Comparison of ENCODE assay signal across 20 cellular contexts in genomic region chr22:35403356-35403755, GRCh38. TPM values are rescaled to one million over a fixed set of nuclear protein-coding genes. Genes with fewer than 3 reads are reported as not detected.
DNase-seq lines count a peak whose midpoint lies in the region; ATAC-seq, FAIRE-seq and TF ChIP-seq lines count a peak whose summit lies in the region.
"Had no signal": no experiment of that assay in that cellular context is flagged by ENCODE, and none has a peak within 500 bp of the region (broad histone marks: within the 10 kb centered on the region; RNA-seq: fewer than 3 reads in every experiment).

No MANE protein-coding gene starts in this region.

- TF ChIP-seq EP300 in GM12878 (IDR thresholded peaks at IDR 0.05; ENCODE audit: borderline replicate concordance in 1 of 2, control insufficient read depth in 1 of 2, low read depth in 2 of 2, low read length in 2 of 2): no peak

- H3K4me1 Mint-ChIP-seq in activated CD4-positive, alpha-beta memory T cell treated with anti-CD3 and anti-CD28 coated beads, Interleukin-2, amount 10 ng/mL, durations not matched to agents 7 days and 5 days: peaks cover 71% of the 10 kb centered on the region
- H3K4me1 Mint-ChIP-seq in activated CD4-positive, alpha-beta memory T cell treated with anti-CD3 and anti-CD28 coated beads for 36 hours (ENCODE audit: low read depth): peaks cover 32% of the 10 kb centered on the region
- H3K4me1 Mint-ChIP-seq in stimulated activated effector memory CD8-positive, alpha-beta T cell treated with anti-CD3 and anti-CD28 coated beads, Interleukin-12 subunit alpha, Interleukin-12 subunit beta, amount 100 ng/mL, for 72 hours: peaks cover 48% of the 10 kb centered on the region
- peaks cover 21% of the 10 kb centered on the region for H3K4me1 Mint-ChIP-seq in Calu3 (ENCODE audit: low read depth, unreplicated experiment)
- H3K4me1 Mint-ChIP-seq in MCF 10A (ENCODE audit: insufficient read depth, unreplicated experiment): peaks cover 13% of the 10 kb centered on the region

- H3K23ac ChIP-seq in IMR-90 (ENCODE audit: low read depth, low read length): no peak overlapping the region

- TF ChIP-seq POLR2A in IMR-90 (IDR thresholded peaks at IDR 0.05; ENCODE audit: low read depth, low read length): no peak
- TF ChIP-seq POLR2A in GM12878 (IDR thresholded peaks at IDR 0.05; ENCODE audit: low read depth, low read length): no peak

- SMC1A ChIA-PET in GM12878 (lab: Charles Lee; ENCODE audit: uncharacterized antibody, unreplicated experiment): interaction anchor here (0.8 to 8.6 kb wide), 5 partner anchors 7 to 245 kb away, joined by 3 to 79 read pairs (median 4); partner anchors contain the start of gene APOL6

- intact Hi-C loops in activated CD4-positive, alpha-beta memory T cell treated with anti-CD3 and anti-CD28 coated beads for 36 hours (cut with micrococcal nuclease): loop anchor here (10.0 kb wide), 1 partner anchor 99 kb away; no protein-coding TSS in a partner anchor
- intact Hi-C loops in IMR-90 (cut with micrococcal nuclease): no loop called here
- intact Hi-C loops in GM12878 (cut with micrococcal nuclease; ENCODE audit: unreplicated experiment): loop anchor here (5.0 kb wide), 1 partner anchor 96 kb away; no protein-coding TSS in a partner anchor
- intact Hi-C loops in Calu3 (cut with micrococcal nuclease; ENCODE audit: unreplicated experiment): no loop called here
- intact Hi-C loops in MCF 10A (cut with micrococcal nuclease): no loop called here

- H3K36me3 Mint-ChIP-seq in activated CD4-positive, alpha-beta memory T cell treated with anti-CD3 and anti-CD28 coated beads, Interleukin-2, amount 10 ng/mL, durations not matched to agents 7 days and 5 days (ENCODE audit: low read depth): peaks cover 69% of the 10 kb centered on the region
- H3K36me3 Mint-ChIP-seq in activated CD4-positive, alpha-beta memory T cell treated with anti-CD3 and anti-CD28 coated beads for 36 hours: peaks cover 77% of the 10 kb centered on the region
- H3K36me3 Mint-ChIP-seq in stimulated activated effector memory CD8-positive, alpha-beta T cell treated with anti-CD3 and anti-CD28 coated beads, Interleukin-12 subunit alpha, Interleukin-12 subunit beta, amount 100 ng/mL, for 72 hours: peaks cover 97% of the 10 kb centered on the region
- H3K36me3 Mint-ChIP-seq in Calu3 (ENCODE audit: insufficient read depth, unreplicated experiment) (peaks cover 72% of the 10 kb centered on the region), MCF 10A (ENCODE audit: insufficient read depth, unreplicated experiment) (peaks cover 54% of the 10 kb centered on the region)

- H3K4me2 ChIP-seq in IMR-90 (ENCODE audit: low read depth, low read length) (no peak overlapping the region), GM12878 (ENCODE audit: control insufficient read depth, insufficient read depth) (peak overlapping the region; percentile 6; the same call in 1 of the 2 replicates)

- H4K5ac ChIP-seq in IMR-90 (ENCODE audit: low read depth, low read length): no peak overlapping the region

- H3K9me1 ChIP-seq in IMR-90 (ENCODE audit: insufficient read depth, low read length): no peaks in the 10 kb centered on the region; the same call in 1 of the 2 replicates

- no peak overlapping the region for H3K4ac ChIP-seq in IMR-90 (ENCODE audit: low read depth, low read length)

- BruUV-seq in IMR-90 (replicated peaks; lab: Mats Ljungman, UMichigan) (no TSS peak), GM12878 (replicated peaks; lab: Mats Ljungman, UMichigan) (no TSS peak), Calu3 (replicated peaks; lab: Mats Ljungman, UMichigan) (no TSS peak), MCF 10A (replicated peaks; lab: Mats Ljungman, UMichigan) (no TSS peak)

- TF ChIP-seq RAD21 in IMR-90 (IDR thresholded peaks at IDR 0.05; ENCODE audit: low read length): no peak
- TF ChIP-seq RAD21 in GM12878 (IDR thresholded peaks at IDR 0.05; ENCODE audit: insufficient read depth, low read depth, low read length): no peak

- no peak overlapping the region for H3K4me3 ChIP-seq in IMR-90 (ENCODE audit: insufficient read depth, low read depth, low read length)
- H3K4me3 ChIP-seq in GM12878: 0 out of 2 replicates have a peak overlapping the region, but pooled peaks have one; percentile 38

- CTCF ChIA-PET in activated CD4-positive, alpha-beta memory T cell treated with anti-CD3 and anti-CD28 coated beads, Interleukin-2, amount 10 ng/mL, durations not matched to agents 7 days and 5 days (lab: Charles Lee): interaction anchor here (1.1 kb wide), 1 partner anchor 27 kb away, joined by 3 read pairs; no protein-coding TSS in a partner anchor
- CTCF ChIA-PET in activated CD4-positive, alpha-beta memory T cell treated with anti-CD3 and anti-CD28 coated beads for 36 hours (lab: Charles Lee): interaction anchor here (0.7 to 3.2 kb wide), 3 partner anchors 28 to 224 kb away, joined by 3 to 15 read pairs (median 9); no protein-coding TSS in a partner anchor
- CTCF ChIA-PET in IMR-90 (lab: Yijun Ruan, JAX): no interaction called here
- CTCF ChIA-PET in GM12878 (lab: Yijun Ruan, JAX): interaction anchor here (0.5 to 4.4 kb wide), 4 partner anchors 11 to 1051 kb away, joined by 3 to 21 read pairs (median 4); no protein-coding TSS in a partner anchor
- CTCF ChIA-PET in Calu3 (lab: Charles Lee): interaction anchor here (0.7 kb wide), 1 partner anchor 199 kb away, joined by 3 read pairs; no protein-coding TSS in a partner anchor
- CTCF ChIA-PET in MCF 10A (lab: Yijun Ruan, JAX): interaction anchor here (0.6 to 0.9 kb wide), 3 partner anchors 52 to 695 kb away, joined by 3 to 4 read pairs (median 3); no protein-coding TSS in a partner anchor

- DNase-seq in activated CD4-positive, alpha-beta memory T cell treated with anti-CD3 and anti-CD28 coated beads, Interleukin-2, amount 10 ng/mL, durations not matched to agents 7 days and 5 days: no peak
- no peak for DNase-seq in activated CD4-positive, alpha-beta memory T cell treated with anti-CD3 and anti-CD28 coated beads for 36 hours
- DNase-seq in IMR-90: no peak
- no peak for DNase-seq in GM12878 (ENCODE audit: low read depth, low spot score)
- DNase-seq in stimulated activated effector memory CD8-positive, alpha-beta T cell treated with anti-CD3 and anti-CD28 coated beads, Interleukin-12 subunit alpha, Interleukin-12 subunit beta, amount 100 ng/mL, for 72 hours (ENCODE audit: low spot score in 2 of 2): no peak
- no peak for DNase-seq in Calu3
- DNase-seq in MCF 10A (ENCODE audit: unreplicated experiment): no peak
- no peak for DNase-seq in epidermal melanocyte (ENCODE audit: insufficient read length, low spot score)
- DNase-seq: BE2C; CD8-positive, alpha-beta T cell; DMS79 treated with DMSO at 0.1 percent for 48 hours; GDM1; H7; NCI-H1417 treated with DMSO at 0.1 percent for 48 hours; NCI-H2029; NCI-H2171; NCI-H446 treated with DMSO at 0.1 percent for 48 hours had no signal

- dilution Hi-C loops in IMR-90 (cut with HindIII; ENCODE audit: low sequenced_read_pairs, unreplicated experiment): no loop called here

- no peak overlapping the region for H2AK5ac ChIP-seq in IMR-90 (ENCODE audit: low read depth, low read length)

- no peaks in the 10 kb centered on the region for H3K9me3 Mint-ChIP-seq in activated CD4-positive, alpha-beta memory T cell treated with anti-CD3 and anti-CD28 coated beads, Interleukin-2, amount 10 ng/mL, durations not matched to agents 7 days and 5 days
- H3K9me3 Mint-ChIP-seq in activated CD4-positive, alpha-beta memory T cell treated with anti-CD3 and anti-CD28 coated beads for 36 hours: no peaks in the 10 kb centered on the region
- no peaks in the 10 kb centered on the region for H3K9me3 Mint-ChIP-seq in stimulated activated effector memory CD8-positive, alpha-beta T cell treated with anti-CD3 and anti-CD28 coated beads, Interleukin-12 subunit alpha, Interleukin-12 subunit beta, amount 100 ng/mL, for 72 hours
- no peaks in the 10 kb centered on the region for H3K9me3 Mint-ChIP-seq in Calu3 (ENCODE audit: low read depth, unreplicated experiment)
- H3K9me3 Mint-ChIP-seq in MCF 10A (ENCODE audit: unreplicated experiment): no peaks in the 10 kb centered on the region
- H3K9me3 Mint-ChIP-seq: CD8-positive, alpha-beta T cell had no signal

- TF ChIP-seq CTCF in IMR-90 (conservative IDR thresholded peaks at IDR 0.05; ENCODE audit: low read depth, low read length): no peak
- TF ChIP-seq CTCF in GM12878 (IDR thresholded peaks at IDR 0.05 in 2 of 3, conservative IDR thresholded peaks at IDR 0.05 in 1 of 3; ENCODE audit: control insufficient read depth in 2 of 3, extremely low read depth in 1 of 3, insufficient read depth in 1 of 3, low read depth in 3 of 3, low read length in 3 of 3): no peak
- TF ChIP-seq CTCF in Calu3 (IDR thresholded peaks at IDR 0.05; ENCODE audit: unreplicated experiment): no peak
- TF ChIP-seq CTCF in MCF 10A (IDR thresholded peaks at IDR 0.05; ENCODE audit: unreplicated experiment): no peak

- no peak overlapping the region for H4K91ac ChIP-seq in IMR-90 (ENCODE audit: insufficient read depth, low read depth, low read length)

- no peak overlapping the region for H3K56ac ChIP-seq in IMR-90 (ENCODE audit: extremely low read depth, insufficient read depth, low read length)

- peak overlapping the region; percentile 48 for H3K27ac Mint-ChIP-seq in activated CD4-positive, alpha-beta memory T cell treated with anti-CD3 and anti-CD28 coated beads, Interleukin-2, amount 10 ng/mL, durations not matched to agents 7 days and 5 days
- no peak overlapping the region for H3K27ac Mint-ChIP-seq in activated CD4-positive, alpha-beta memory T cell treated with anti-CD3 and anti-CD28 coated beads for 36 hours
- H3K27ac Mint-ChIP-seq in stimulated activated effector memory CD8-positive, alpha-beta T cell treated with anti-CD3 and anti-CD28 coated beads, Interleukin-12 subunit alpha, Interleukin-12 subunit beta, amount 100 ng/mL, for 72 hours: peak overlapping the region; percentile 82
- H3K27ac Mint-ChIP-seq in Calu3 (ENCODE audit: unreplicated experiment): no peak overlapping the region
- no peak overlapping the region for H3K27ac Mint-ChIP-seq in MCF 10A (ENCODE audit: low read depth, unreplicated experiment)
- H3K27ac Mint-ChIP-seq: CD8-positive, alpha-beta T cell had no signal

- no peak overlapping the region for H2BK20ac ChIP-seq in IMR-90 (ENCODE audit: low read depth, low read length)

- no peak overlapping the region for H3K9ac ChIP-seq in IMR-90 (ENCODE audit: low read depth, low read length)
- H3K9ac ChIP-seq in GM12878 (ENCODE audit: control insufficient read depth, insufficient read depth, low read length): no peak overlapping the region

- no peak overlapping the region for H3K27ac ChIP-seq in IMR-90 (ENCODE audit: insufficient read depth, low read length)
- 0 out of 2 replicates have a peak overlapping the region, but pooled peaks have one; percentile 14 for H3K27ac ChIP-seq in GM12878 (ENCODE audit: control insufficient read depth, insufficient read depth)
- H3K27ac ChIP-seq: 22Rv1 had no signal

- POLR2A ChIA-PET in activated CD4-positive, alpha-beta memory T cell treated with anti-CD3 and anti-CD28 coated beads, Interleukin-2, amount 10 ng/mL, durations not matched to agents 7 days and 5 days (lab: Charles Lee): interaction anchor here (1.0 to 4.9 kb wide), 6 partner anchors 8 to 52 kb away, joined by 3 to 32 read pairs (median 4); no protein-coding TSS in a partner anchor
- POLR2A ChIA-PET in activated CD4-positive, alpha-beta memory T cell treated with anti-CD3 and anti-CD28 coated beads for 36 hours (lab: Charles Lee): interaction anchor here (1.1 to 1.3 kb wide), 2 partner anchors 17 to 73 kb away, joined by 3 read pairs; no protein-coding TSS in a partner anchor
- POLR2A ChIA-PET in IMR-90 (lab: Charles Lee; ENCODE audit: unreplicated experiment) (no interaction called here), GM12878 (lab: Charles Lee) (interaction anchor here (1.4 to 3.1 kb wide), 2 partner anchors 8 to 18 kb away, joined by 12 to 22 read pairs; no protein-coding TSS in a partner anchor), MCF 10A (lab: Yijun Ruan, JAX) (interaction anchor here (0.6 kb wide), 1 partner anchor 166 kb away, joined by 3 read pairs; no protein-coding TSS in a partner anchor)

- no peak for FAIRE-seq in GM12878 (lab: Jason Lieb, UNC)
- FAIRE-seq: D721Med, GM19239 had no signal

- no peak overlapping the region for H3K4me3 Mint-ChIP-seq in activated CD4-positive, alpha-beta memory T cell treated with anti-CD3 and anti-CD28 coated beads, Interleukin-2, amount 10 ng/mL, durations not matched to agents 7 days and 5 days
- no peak overlapping the region for H3K4me3 Mint-ChIP-seq in activated CD4-positive, alpha-beta memory T cell treated with anti-CD3 and anti-CD28 coated beads for 36 hours
- H3K4me3 Mint-ChIP-seq in stimulated activated effector memory CD8-positive, alpha-beta T cell treated with anti-CD3 and anti-CD28 coated beads, Interleukin-12 subunit alpha, Interleukin-12 subunit beta, amount 100 ng/mL, for 72 hours: no peak overlapping the region
- H3K4me3 Mint-ChIP-seq in Calu3 (ENCODE audit: low read depth, unreplicated experiment) (no peak overlapping the region), MCF 10A (ENCODE audit: unreplicated experiment) (no peak overlapping the region)
- H3K4me3 Mint-ChIP-seq: CD8-positive, alpha-beta T cell had no signal

- H2BK15ac ChIP-seq in IMR-90 (ENCODE audit: low read depth, low read length): no peak overlapping the region

- H2BK120ac ChIP-seq in IMR-90 (ENCODE audit: low read depth, low read length): no peak overlapping the region

- H4K20me1 ChIP-seq in IMR-90 (ENCODE audit: insufficient read depth, low read length): no peaks in the 10 kb centered on the region
- H4K20me1 ChIP-seq in GM12878 (ENCODE audit: control insufficient read depth, insufficient read depth): no peaks in the 10 kb centered on the region

- H3K27me3 ChIP-seq in IMR-90 (ENCODE audit: control insufficient read depth, insufficient read depth, low read length): no peaks in the 10 kb centered on the region
- H3K27me3 ChIP-seq in GM12878 (replicated peaks in 1 of 2; ENCODE audit: control insufficient read depth in 2 of 2, insufficient read depth in 2 of 2, low read length in 1 of 2): no peaks in the 10 kb centered on the region
- H3K27me3 ChIP-seq: BE2C had no signal

- no peak overlapping the region for H2BK5ac ChIP-seq in IMR-90 (ENCODE audit: low read depth, low read length, poor library complexity, severe bottlenecking)

- H3K79me2 ChIP-seq in GM12878 (ENCODE audit: control insufficient read depth, insufficient read depth, low read length): peaks cover 38% of the 10 kb centered on the region

- H3K18ac ChIP-seq in IMR-90 (ENCODE audit: low read depth, low read length): no peak overlapping the region

- H4K8ac ChIP-seq in IMR-90 (ENCODE audit: low read depth in 2 of 2, low read length in 2 of 2): no peak overlapping the region

- no peaks in the 10 kb centered on the region for H3K27me3 Mint-ChIP-seq in activated CD4-positive, alpha-beta memory T cell treated with anti-CD3 and anti-CD28 coated beads, Interleukin-2, amount 10 ng/mL, durations not matched to agents 7 days and 5 days
- H3K27me3 Mint-ChIP-seq in activated CD4-positive, alpha-beta memory T cell treated with anti-CD3 and anti-CD28 coated beads for 36 hours: no peaks in the 10 kb centered on the region
- no peaks in the 10 kb centered on the region for H3K27me3 Mint-ChIP-seq in Calu3 (ENCODE audit: unreplicated experiment)
- no peaks in the 10 kb centered on the region for H3K27me3 Mint-ChIP-seq in MCF 10A (ENCODE audit: insufficient read depth, unreplicated experiment)

- peaks cover 2% of the 10 kb centered on the region; the same call in 1 of the 2 replicates for H3K4me1 ChIP-seq in IMR-90 (ENCODE audit: control insufficient read depth, insufficient read depth, low read length)
- H3K4me1 ChIP-seq in GM12878 (ENCODE audit: control insufficient read depth, insufficient read depth, low read length): peaks cover 20% of the 10 kb centered on the region
- H3K4me1 ChIP-seq: BE2C had no signal

- no CpG with 5 or more reads among the region's 7 CpGs for WGBS in IMR-90 (ENCODE audit: extremely low coverage in 2 of 2, insufficient read length in 1 of 2), 2 experiments
- whole genome bisulfite sequencing in GM12878 (ENCODE audit: insufficient coverage, insufficient replicate concordance, low lambda C conversion rate, missing lambda C conversion rate): 84% methylated on average over 7 of the region's 7 CpGs

- H3K79me1 ChIP-seq in IMR-90 (ENCODE audit: low read depth in 1 of 2, low read length in 2 of 2): peaks cover 12 to 24% of the 10 kb centered on the region in 2 experiments

- in situ Hi-C loops in IMR-90 (cut with MboI; ENCODE audit: low sequenced_read_pairs) (no loop called here), GM12878 (cut with MboI) (loop anchor here (10.0 to 25.0 kb wide), 2 partner anchors 279 to 1109 kb away; partner anchors contain the start of gene FOXRED2)

- H3K36me3 ChIP-seq in IMR-90 (ENCODE audit: control insufficient read depth, insufficient read depth, low read length) (peaks cover 12% of the 10 kb centered on the region), GM12878 (ENCODE audit: control insufficient read depth in 2 of 2, insufficient read depth in 2 of 2, low read length in 1 of 2) (peaks cover 18 to 24% of the 10 kb centered on the region in 2 experiments; a peak in 3 of 4 replicates)

- no peaks in the 10 kb centered on the region for H3K9me3 ChIP-seq in IMR-90 (ENCODE audit: control insufficient read depth, insufficient read depth, low read length)
- H3K9me3 ChIP-seq in GM12878 (replicated peaks; ENCODE audit: control insufficient read depth, insufficient read depth, low read length): no peaks in the 10 kb centered on the region
- H3K9me3 ChIP-seq: BE2C had no signal

- H2AK9ac ChIP-seq in IMR-90 (replicated peaks; ENCODE audit: low read depth, low read length, poor library complexity): no peak overlapping the region

- H3K14ac ChIP-seq in IMR-90 (replicated peaks; ENCODE audit: low read depth, low read length): no peak overlapping the region

- ATAC-seq in IMR-90 (ENCODE audit: low read depth) (no peak), GM12878 (no peak)
- no peak for ATAC-seq in stimulated activated effector memory CD8-positive, alpha-beta T cell treated with anti-CD3 and anti-CD28 coated beads, Interleukin-12 subunit alpha, Interleukin-12 subunit beta, amount 100 ng/mL, for 72 hours
- ATAC-seq: CD8-positive, alpha-beta T cell had no signal

- RAD21 ChIA-PET in GM12878 (lab: Charles Lee; ENCODE audit: unreplicated experiment): interaction anchor here (1.3 to 1.6 kb wide), 4 partner anchors 28 to 52 kb away, joined by 3 to 5 read pairs (median 4); no protein-coding TSS in a partner anchor

- H2AFZ ChIP-seq in IMR-90 (replicated peaks; ENCODE audit: low read length, poor library complexity): peak overlapping the region; percentile 33
- H2AFZ ChIP-seq in GM12878 (ENCODE audit: control insufficient read depth, low read depth, low read length): no peak overlapping the region

RNA-seq across cellular contexts. Expression of gene MCM5, which starts 3.4 kb away (rescaled TPM):
- 100 to 1,000 TPM; 190 to 195 TPM for total RNA-seq in activated CD4-positive, alpha-beta memory T cell treated with anti-CD3 and anti-CD28 coated beads, Interleukin-2, amount 10 ng/mL, durations not matched to agents 7 days and 5 days
- 100 to 1,000 TPM; 265 to 266 TPM for total RNA-seq in activated CD4-positive, alpha-beta memory T cell treated with anti-CD3 and anti-CD28 coated beads for 36 hours
- 53.6 and 58.6 TPM in 2 replicates for total RNA-seq in IMR-90 (2012; rRNA removed)
- polyA plus RNA-seq in IMR-90 (2012; rRNA removed): 43.0 and 44.3 TPM in 2 replicates
- 24.6 and 31.4 TPM in 2 replicates for polyA plus RNA-seq in IMR-90 (2012; cell fraction: cytosol; rRNA removed)
- 29.3 and 58.8 TPM in 2 replicates for polyA plus RNA-seq in IMR-90 (2012; cell fraction: nucleus; rRNA removed; ENCODE audit: low replicate concordance)
- 242 and 271 TPM in 2 replicates for total RNA-seq in GM12878 (2013; cell fraction: nucleolus; rRNA removed)
- 251 and 253 TPM in 2 replicates for total RNA-seq in GM12878 (2014; rRNA removed)
- total RNA-seq in GM12878 (2014; rRNA removed; fragmentation: Illumina TruSeq; extraction: Trizol): 84.6 and 100 TPM in 2 replicates
- total RNA-seq in GM12878 (2021): 277 and 301 TPM in 2 replicates
- polyA plus RNA-seq in GM12878 (2011; ENCODE audit: low read depth): 32.5 TPM
- 97.8 and 186 TPM in 2 replicates for polyA plus RNA-seq in GM12878 (2011; rRNA removed)
- polyA plus RNA-seq in GM12878 (2011; cell fraction: cytosol; rRNA removed): 163 and 222 TPM in 2 replicates
- polyA plus RNA-seq in GM12878 (2011; cell fraction: nucleus; rRNA removed): 384 and 412 TPM in 2 replicates
- 85.2 and 127 TPM in 2 replicates for polyA plus RNA-seq in GM12878 (2012)
- 35.9 and 98.0 TPM in 2 replicates for polyA plus RNA-seq in GM12878 (2014; fragmentation: Illumina TruSeq; extraction: Trizol)
- polyA plus RNA-seq in GM12878 (2014; fragmentation: Nextera tagmentation; extraction: Ambion mirVana): 10 to 100 TPM; 14.1 to 22.1 TPM
- 142 and 197 TPM in 2 replicates for polyA plus RNA-seq in GM12878 (2014; rRNA removed)
- 100 to 1,000 TPM; 348 to 360 TPM for polyA plus RNA-seq in GM12878 (2016; fragmentation: Nextera tagmentation; extraction: Ambion mirVana)
- polyA minus RNA-seq in GM12878 (2011; rRNA and poly(A)+ RNA removed): 280 and 293 TPM in 2 replicates
- 86.7 and 136 TPM in 2 replicates for polyA minus RNA-seq in GM12878 (2011; cell fraction: cytosol; rRNA and poly(A)+ RNA removed)
- polyA minus RNA-seq in GM12878 (2011; cell fraction: nucleus; rRNA and poly(A)+ RNA removed): 114 and 175 TPM in 2 replicates
- total RNA-seq in Calu3 (2022): 88.4 and 93.0 TPM in 2 replicates
- total RNA-seq in MCF 10A (2022): 26.2 and 35.0 TPM in 2 replicates

RNA-seq across cellular contexts. Expression of gene HMOX1, which starts 22.5 kb away (rescaled TPM):
- total RNA-seq in activated CD4-positive, alpha-beta memory T cell treated with anti-CD3 and anti-CD28 coated beads, Interleukin-2, amount 10 ng/mL, durations not matched to agents 7 days and 5 days: 1 to 10 TPM; 2.4 to 2.9 TPM
- 1 to 10 TPM; 2.7 to 2.8 TPM for total RNA-seq in activated CD4-positive, alpha-beta memory T cell treated with anti-CD3 and anti-CD28 coated beads for 36 hours
- 16.4 and 23.1 TPM in 2 replicates for total RNA-seq in IMR-90 (2012; rRNA removed)
- polyA plus RNA-seq in IMR-90 (2012; rRNA removed): 49.9 and 50.5 TPM in 2 replicates
- 82.4 and 91.3 TPM in 2 replicates for polyA plus RNA-seq in IMR-90 (2012; cell fraction: cytosol; rRNA removed)
- polyA plus RNA-seq in IMR-90 (2012; cell fraction: nucleus; rRNA removed; ENCODE audit: low replicate concordance): 45.0 and 48.2 TPM in 2 replicates
- 7.3 and 7.5 TPM in 2 replicates for total RNA-seq in GM12878 (2013; cell fraction: nucleolus; rRNA removed)
- total RNA-seq in GM12878 (2014; rRNA removed): 17.5 and 24.1 TPM in 2 replicates
- 9.9 and 12.5 TPM in 2 replicates for total RNA-seq in GM12878 (2014; rRNA removed; fragmentation: Illumina TruSeq; extraction: Trizol)
- total RNA-seq in GM12878 (2021): 20.2 and 21.9 TPM in 2 replicates
- 9.7 TPM for polyA plus RNA-seq in GM12878 (2011; ENCODE audit: low read depth)
- 15.8 and 36.7 TPM in 2 replicates for polyA plus RNA-seq in GM12878 (2011; rRNA removed)
- 55.4 and 56.2 TPM in 2 replicates for polyA plus RNA-seq in GM12878 (2011; cell fraction: cytosol; rRNA removed)
- 31.5 and 37.5 TPM in 2 replicates for polyA plus RNA-seq in GM12878 (2011; cell fraction: nucleus; rRNA removed)
- polyA plus RNA-seq in GM12878 (2012): 9.3 and 19.2 TPM in 2 replicates
- polyA plus RNA-seq in GM12878 (2014; fragmentation: Illumina TruSeq; extraction: Trizol): 9.9 and 18.3 TPM in 2 replicates
- 1 to 10 TPM; 1.5 to 2.4 TPM for polyA plus RNA-seq in GM12878 (2014; fragmentation: Nextera tagmentation; extraction: Ambion mirVana)
- 22.9 and 30.6 TPM in 2 replicates for polyA plus RNA-seq in GM12878 (2014; rRNA removed)
- polyA plus RNA-seq in GM12878 (2016; fragmentation: Nextera tagmentation; extraction: Ambion mirVana): 10 to 100 TPM; 16.9 to 19.3 TPM
- 13.0 and 30.4 TPM in 2 replicates for polyA minus RNA-seq in GM12878 (2011; rRNA and poly(A)+ RNA removed)
- 10.2 and 10.8 TPM in 2 replicates for polyA minus RNA-seq in GM12878 (2011; cell fraction: cytosol; rRNA and poly(A)+ RNA removed)
- polyA minus RNA-seq in GM12878 (2011; cell fraction: nucleus; rRNA and poly(A)+ RNA removed): 7.7 and 15.9 TPM in 2 replicates
- total RNA-seq in Calu3 (2022): 0.73 and 0.85 TPM in 2 replicates
- total RNA-seq in MCF 10A (2022): 1.9 and 2.5 TPM in 2 replicates

Comparison
In these comparisons a context has a peak if more than half of its experiments do, and no peak if none do; other contexts are left out.
1. H3K27ac Mint-ChIP-seq: peak in activated CD4-positive, alpha-beta memory T cell treated with anti-CD3 and anti-CD28 coated beads, Interleukin-2, amount 10 ng/mL, durations not matched to agents 7 days and 5 days (single experiment) and stimulated activated effector memory CD8-positive, alpha-beta T cell treated with anti-CD3 and anti-CD28 coated beads, Interleukin-12 subunit alpha, Interleukin-12 subunit beta, amount 100 ng/mL, for 72 hours (single experiment); none in activated CD4-positive, alpha-beta memory T cell treated with anti-CD3 and anti-CD28 coated beads for 36 hours (single experiment), Calu3 (single experiment) and MCF 10A (single experiment).
2. intact Hi-C loops: an anchor here in activated CD4-positive, alpha-beta memory T cell treated with anti-CD3 and anti-CD28 coated beads for 36 hours (10.0 kb wide) and GM12878 (5.0 kb wide); none called in IMR-90, Calu3 and MCF 10A.